15 cellular contexts compared by ENCODE assay signal in genomic region chr2:76080154-76080553, GRCh38.
A peak's percentile ranks its signal among the peaks of the same experiment; 100 is the strongest.
DNase-seq lines count a peak whose midpoint lies in the region; ATAC-seq and TF ChIP-seq lines count a peak whose summit lies in the region.
"Had no signal": no experiment of that assay in that cellular context is flagged by ENCODE, and none has a peak within 500 bp of the region (broad histone marks: within the 10 kb centered on the region; RNA-seq: fewer than 3 reads in every experiment).

No MANE protein-coding gene starts in this region.

- H3K36me3 Mint-ChIP-seq in GM23338 (ENCODE audit: low read depth) (no peaks in the 10 kb centered on the region), WTC11 (no peaks in the 10 kb centered on the region)
- H3K36me3 Mint-ChIP-seq in CD8-positive, alpha-beta T cell = no peaks in the 10 kb centered on the region
- H3K36me3 Mint-ChIP-seq: CD4-positive, alpha-beta memory T cell had no signal

- H2AFZ ChIP-seq in GM23338 = no peak overlapping the region

- peak; percentile 19 for DNase-seq in BE2C
- DNase-seq in GM23338 (ENCODE audit: low spot score) = peak; percentile 47
- DNase-seq in WTC11 (ENCODE audit: low spot score) = no peak
- DNase-seq in left lung = no peak
- no peak for DNase-seq in ascending aorta (ENCODE audit: low spot score in 2 of 2)
- DNase-seq in CD8-positive, alpha-beta T cell = no peak
- DNase-seq: CD4-positive, alpha-beta memory T cell; DMS 273 treated with DMSO at 0.1 percent for 48 hours; HCEC 1CT; MV-4-11; NCI-H1436 treated with DMSO at 0.1 percent for 48 hours; Peyer's patch; SHP77 had no signal

- no peaks in the 10 kb centered on the region for H3F3A ChIP-seq in GM23338 (replicated peaks; ENCODE audit: low read depth)

- no peaks in the 10 kb centered on the region for H3K79me2 ChIP-seq in GM23338 (replicated peaks; ENCODE audit: insufficient read depth)

- H3K27ac Mint-ChIP-seq in GM23338 (no peak overlapping the region), WTC11 (no peak overlapping the region)
- H3K27ac Mint-ChIP-seq in CD8-positive, alpha-beta T cell = no peak overlapping the region
- H3K27ac Mint-ChIP-seq: B cell; CD4-positive, alpha-beta memory T cell had no signal

- no peak overlapping the region for H3K4me2 ChIP-seq in GM23338

- TF ChIP-seq CTCF in BE2C (IDR thresholded peaks at IDR 0.05; ENCODE audit: low read depth, low read length) = peak; percentile 45
- TF ChIP-seq CTCF in GM23338 (conservative IDR thresholded peaks at IDR 0.05; ENCODE audit: low read depth in 2 of 2) = peak; percentile 52 to 61
- no peak for TF ChIP-seq CTCF in WTC11 (IDR thresholded peaks at IDR 0.05)
- no peak for TF ChIP-seq CTCF in left lung (IDR thresholded peaks at IDR 0.05)
- TF ChIP-seq CTCF in ascending aorta (IDR thresholded peaks at IDR 0.05) = no peak
- TF ChIP-seq CTCF in CD8-positive, alpha-beta T cell (IDR thresholded peaks at IDR 0.05) = no peak

- H3K4me3 Mint-ChIP-seq in GM23338 (no peak overlapping the region), WTC11 (no peak overlapping the region)
- no peak overlapping the region for H3K4me3 Mint-ChIP-seq in CD8-positive, alpha-beta T cell
- H3K4me3 Mint-ChIP-seq: B cell; CD4-positive, alpha-beta memory T cell had no signal

- no peaks in the 10 kb centered on the region for H3K27me3 ChIP-seq in BE2C
- H3K27me3 ChIP-seq in GM23338 (ENCODE audit: insufficient read depth) = no peaks in the 10 kb centered on the region
- no peaks in the 10 kb centered on the region for H3K27me3 ChIP-seq in left lung
- H3K27me3 ChIP-seq in ascending aorta = no peaks in the 10 kb centered on the region
- no peaks in the 10 kb centered on the region for H3K27me3 ChIP-seq in CD8-positive, alpha-beta T cell (ENCODE audit: insufficient read depth, low read length)
- H3K27me3 ChIP-seq: Peyer's patch had no signal

- H3K4me1 ChIP-seq in BE2C (peaks cover 11% of the 10 kb centered on the region), GM23338 (ENCODE audit: insufficient read depth) (peaks cover 13% of the 10 kb centered on the region; the same call in 1 of the 2 replicates), left lung (no peaks in the 10 kb centered on the region), ascending aorta (no peaks in the 10 kb centered on the region)
- H3K4me1 ChIP-seq in CD8-positive, alpha-beta T cell (ENCODE audit: insufficient read depth, low read length) = no peaks in the 10 kb centered on the region
- H3K4me1 ChIP-seq: Peyer's patch had no signal

- CTCF ChIA-PET in WTC11 (lab: Charles Lee) = no interaction called here
- CTCF ChIA-PET in CD8-positive, alpha-beta T cell (lab: Charles Lee) = no interaction called here

- peak; percentile 90 for ATAC-seq in GM23338
- peak; percentile 60 for ATAC-seq in WTC11
- peak; percentile 45 for ATAC-seq in left lung
- ATAC-seq in HG02588 (IDR thresholded peaks at IDR 0.05; ENCODE audit: unreplicated experiment) = no peak
- no peak for ATAC-seq in CD8-positive, alpha-beta T cell

- peaks cover 8% of the 10 kb centered on the region for H3K4me1 Mint-ChIP-seq in GM23338
- peaks cover 15% of the 10 kb centered on the region for H3K4me1 Mint-ChIP-seq in WTC11
- H3K4me1 Mint-ChIP-seq in CD8-positive, alpha-beta T cell (ENCODE audit: low read depth) = no peaks in the 10 kb centered on the region
- H3K4me1 Mint-ChIP-seq: B cell; CD4-positive, alpha-beta memory T cell had no signal

- POLR2A ChIA-PET in WTC11 (lab: Charles Lee) = no interaction called here
- POLR2A ChIA-PET in CD8-positive, alpha-beta T cell (lab: Charles Lee) = no interaction called here

- H4K20me1 ChIP-seq in GM23338 (replicated peaks; ENCODE audit: insufficient read depth) = no peaks in the 10 kb centered on the region

- H3K9me3 ChIP-seq in BE2C (no peaks in the 10 kb centered on the region), left lung (no peaks in the 10 kb centered on the region), ascending aorta (no peaks in the 10 kb centered on the region)
- no peaks in the 10 kb centered on the region for H3K9me3 ChIP-seq in CD8-positive, alpha-beta T cell (ENCODE audit: low read length)
- H3K9me3 ChIP-seq: Peyer's patch had no signal

- intact Hi-C loops in left lung (cut with DNase I) (no loop called here), ascending aorta (cut with DNase I) (no loop called here)
- intact Hi-C loops in CD8-positive, alpha-beta T cell (cut with DNase I, micrococcal nuclease) = no loop called here

- H3K36me3 ChIP-seq in BE2C (no peaks in the 10 kb centered on the region), GM23338 (ENCODE audit: insufficient read depth) (no peaks in the 10 kb centered on the region), left lung (no peaks in the 10 kb centered on the region), ascending aorta (no peaks in the 10 kb centered on the region)
- no peaks in the 10 kb centered on the region for H3K36me3 ChIP-seq in CD8-positive, alpha-beta T cell (ENCODE audit: insufficient read depth, low read length)
- H3K36me3 ChIP-seq: Peyer's patch had no signal

- H3K27me3 Mint-ChIP-seq in GM23338 (ENCODE audit: insufficient read depth, low read depth, poor library complexity) = no peaks in the 10 kb centered on the region
- H3K27me3 Mint-ChIP-seq in WTC11 (ENCODE audit: low read depth) = no peaks in the 10 kb centered on the region
- H3K27me3 Mint-ChIP-seq in CD8-positive, alpha-beta T cell (ENCODE audit: low read depth) = no peaks in the 10 kb centered on the region
- H3K27me3 Mint-ChIP-seq: B cell; CD4-positive, alpha-beta memory T cell had no signal

- H3K9me2 ChIP-seq in GM23338 (ENCODE audit: insufficient read depth) = no peaks in the 10 kb centered on the region

- H3K9me3 Mint-ChIP-seq in GM23338 (no peaks in the 10 kb centered on the region), WTC11 (no peaks in the 10 kb centered on the region)
- H3K9me3 Mint-ChIP-seq in CD8-positive, alpha-beta T cell = no peaks in the 10 kb centered on the region

- no peak overlapping the region for H3K4me3 ChIP-seq in BE2C (ENCODE audit: low read depth, low read length)
- no peak overlapping the region for H3K4me3 ChIP-seq in GM23338
- H3K4me3 ChIP-seq in left lung = no peak overlapping the region
- H3K4me3 ChIP-seq in ascending aorta = no peak overlapping the region
- no peak overlapping the region for H3K4me3 ChIP-seq in CD8-positive, alpha-beta T cell (ENCODE audit: low read depth, low read length)
- H3K4me3 ChIP-seq: Peyer's patch had no signal

- no peak overlapping the region for H3K27ac ChIP-seq in GM23338 (ENCODE audit: low read depth)
- no peak overlapping the region for H3K27ac ChIP-seq in left lung
- no peak overlapping the region for H3K27ac ChIP-seq in ascending aorta
- H3K27ac ChIP-seq in CD8-positive, alpha-beta T cell (ENCODE audit: low read depth, low read length) = no peak overlapping the region
- H3K27ac ChIP-seq: Peyer's patch had no signal

TF ChIP-seq in GM23338, 12 proteins besides CTCF, POLR2A, EP300 and RAD21 (continues in another document):
- TF ChIP-seq REST (IDR thresholded peaks at IDR 0.05; ENCODE audit: unreplicated experiment) (no peak), STAT1 (IDR thresholded peaks at IDR 0.05; ENCODE audit: unreplicated experiment) (no peak)

TF ChIP-seq in WTC11, 78 proteins besides CTCF, POLR2A, EP300 and RAD21:
- TF ChIP-seq ZNF671 (CRISPR knock-in tag; IDR thresholded peaks at IDR 0.05) (no peak), RORB (CRISPR knock-in tag; IDR thresholded peaks at IDR 0.05) (no peak)
- TF ChIP-seq, protein P1, sequence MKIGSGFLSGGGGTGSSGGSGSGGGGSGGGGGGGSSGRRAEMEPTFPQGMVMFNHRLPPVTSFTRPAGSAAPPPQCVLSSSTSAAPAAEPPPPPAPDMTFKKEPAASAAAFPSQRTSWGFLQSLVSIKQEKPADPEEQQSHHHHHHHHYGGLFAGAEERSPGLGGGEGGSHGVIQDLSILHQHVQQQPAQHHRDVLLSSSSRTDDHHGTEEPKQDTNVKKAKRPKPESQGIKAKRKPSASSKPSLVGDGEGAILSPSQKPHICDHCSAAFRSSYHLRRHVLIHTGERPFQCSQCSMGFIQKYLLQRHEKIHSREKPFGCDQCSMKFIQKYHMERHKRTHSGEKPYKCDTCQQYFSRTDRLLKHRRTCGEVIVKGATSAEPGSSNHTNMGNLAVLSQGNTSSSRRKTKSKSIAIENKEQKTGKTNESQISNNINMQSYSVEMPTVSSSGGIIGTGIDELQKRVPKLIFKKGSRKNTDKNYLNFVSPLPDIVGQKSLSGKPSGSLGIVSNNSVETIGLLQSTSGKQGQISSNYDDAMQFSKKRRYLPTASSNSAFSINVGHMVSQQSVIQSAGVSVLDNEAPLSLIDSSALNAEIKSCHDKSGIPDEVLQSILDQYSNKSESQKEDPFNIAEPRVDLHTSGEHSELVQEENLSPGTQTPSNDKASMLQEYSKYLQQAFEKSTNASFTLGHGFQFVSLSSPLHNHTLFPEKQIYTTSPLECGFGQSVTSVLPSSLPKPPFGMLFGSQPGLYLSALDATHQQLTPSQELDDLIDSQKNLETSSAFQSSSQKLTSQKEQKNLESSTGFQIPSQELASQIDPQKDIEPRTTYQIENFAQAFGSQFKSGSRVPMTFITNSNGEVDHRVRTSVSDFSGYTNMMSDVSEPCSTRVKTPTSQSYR (CRISPR knock-in tag; IDR thresholded peaks at IDR 0.05) = no peak

Comparison
In these comparisons a context has a peak if more than half of its experiments do, and no peak if none do; other contexts are left out.
1. DNase-seq: peak in BE2C (single experiment) and GM23338 (single experiment); none in WTC11 (single experiment), left lung (0 of 2), ascending aorta (0 of 2) and CD8-positive, alpha-beta T cell (0 of 7).
2. CTCF ChIP-seq: peak in BE2C (single experiment) and GM23338 (2 of 2); none in WTC11 (single experiment), left lung (0 of 2), ascending aorta (0 of 3) and CD8-positive, alpha-beta T cell (single experiment).
3. ATAC-seq: peak in GM23338 (single experiment), WTC11 (single experiment) and left lung (single experiment); none in HG02588 (single experiment) and CD8-positive, alpha-beta T cell (single experiment).